ENCODE assay signal across 30 cellular contexts in the genomic region with DNA sequence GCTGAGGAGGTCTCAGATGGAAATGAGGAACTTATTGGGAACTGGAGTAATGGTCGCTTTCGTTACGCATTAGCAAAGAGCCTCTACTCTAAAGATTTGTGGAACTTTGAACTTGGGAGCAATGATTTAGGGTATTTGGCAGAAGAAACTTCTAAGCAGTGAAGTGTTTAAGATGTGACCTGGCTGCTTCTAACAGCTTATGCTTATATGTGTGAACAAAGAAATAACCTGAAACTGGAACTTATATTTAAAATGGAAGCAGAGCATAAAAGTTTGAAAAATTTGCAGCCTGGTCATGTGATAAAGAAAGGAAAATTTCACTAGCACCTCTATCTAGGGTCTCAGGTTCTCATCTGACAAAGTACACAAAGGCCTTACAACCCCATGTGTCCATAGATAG. TPM values are rescaled to one million over a fixed set of nuclear protein-coding genes. Genes with fewer than 3 reads are reported as not detected.
"Had no signal": no experiment of that assay in that cellular context is flagged by ENCODE, and none has a peak within 500 bp of the region (broad histone marks: within the 10 kb centered on the region; RNA-seq: fewer than 3 reads in every experiment).

No MANE protein-coding gene starts in this region.

- H3K4me2 ChIP-seq: hepatocyte, neural progenitor cell, smooth muscle cell had no signal

- H3K9ac ChIP-seq: neural progenitor cell, parathyroid adenoma had no signal

- FAIRE-seq: endothelial cell of umbilical vein, islet of Langerhans had no signal

- H3K36me3 ChIP-seq: esophagus muscularis mucosa, gastroesophageal sphincter, heart left ventricle, left lung, neural progenitor cell, suprapubic skin, transverse colon, upper lobe of right lung had no signal

- H3K79me2 ChIP-seq: hepatocyte, parathyroid adenoma had no signal

- H2AFZ ChIP-seq: hepatocyte, neural progenitor cell, parathyroid adenoma had no signal

- H3K27me3 Mint-ChIP-seq: naive thymus-derived CD4-positive, alpha-beta T cell; stimulated activated naive CD8-positive, alpha-beta T cell treated with anti-CD3 and anti-CD28 coated beads, Interleukin-15, amount 100 ng/mL, for 72 hours had no signal

- H3K4me3 ChIP-seq: esophagus muscularis mucosa, gastroesophageal sphincter, heart left ventricle, hepatocyte, left lung, neural progenitor cell, smooth muscle cell, suprapubic skin, transverse colon, upper lobe of right lung, uterus had no signal

- DNase-seq: dermis blood vessel endothelial cell; effector memory CD4-positive, alpha-beta T cell; foreskin keratinocyte; heart left ventricle; left cardiac atrium; left lung; mesenchymal stem cell; naive thymus-derived CD4-positive, alpha-beta T cell; stimulated activated CD4-positive, alpha-beta T cell treated with anti-CD3 and anti-CD28 coated beads, Interleukin-12 subunit alpha, Interleukin-12 subunit beta, amount 100 ng/mL, for 4 hours; stimulated activated CD4-positive, alpha-beta T cell treated with anti-CD3 and anti-CD28 coated beads, Interleukin-1b, Interleukin-23, amount 100 ng/mL, for 48 hours; stimulated activated CD4-positive, alpha-beta T cell treated with anti-CD3 and anti-CD28 coated beads, Interleukin-4, amount 100 ng/mL, for 1 hour; stimulated activated naive CD4-positive, alpha-beta T cell; transverse colon; upper lobe of right lung; uterus had no signal

- H3K27ac Mint-ChIP-seq: mesothelial cell of epicardium, nephron, neural progenitor cell, progenitor cell of endocrine pancreas had no signal

- H3K4me1 ChIP-seq: esophagus muscularis mucosa, foreskin keratinocyte, gastroesophageal sphincter, heart left ventricle, left lung, neural progenitor cell, parathyroid adenoma, suprapubic skin, transverse colon, upper lobe of right lung, uterus had no signal

- ATAC-seq: foreskin keratinocyte; gastroesophageal sphincter; heart left ventricle; left cardiac atrium; left lung; naive thymus-derived CD4-positive, alpha-beta T cell; sciatic nerve; upper lobe of right lung had no signal

- H3K4me3 Mint-ChIP-seq: mesothelial cell of epicardium; naive thymus-derived CD4-positive, alpha-beta T cell; nephron; neural progenitor cell; stimulated activated naive CD8-positive, alpha-beta T cell treated with anti-CD3 and anti-CD28 coated beads, Interleukin-15, amount 100 ng/mL, for 72 hours had no signal

- H3K27ac ChIP-seq: esophagus muscularis mucosa, foreskin keratinocyte, gastroesophageal sphincter, heart left ventricle, hepatocyte, left lung, neural progenitor cell, parathyroid adenoma, suprapubic skin, transverse colon, upper lobe of right lung, uterus had no signal

- H3K27me3 ChIP-seq: hepatocyte, neural progenitor cell, upper lobe of right lung, uterus had no signal

- H3K36me3 Mint-ChIP-seq: mesothelial cell of epicardium, neural progenitor cell had no signal

RNA-seq across cellular contexts. Expression of a gene that starts 23.5 kb away (rescaled TPM):
- total RNA-seq: dermis blood vessel endothelial cell, endothelial cell of umbilical vein, foreskin keratinocyte, lung microvascular endothelial cell, mesothelial cell of epicardium, progenitor cell of endocrine pancreas had no signal
- polyA plus RNA-seq: endothelial cell of umbilical vein, foreskin keratinocyte, smooth muscle cell had no signal
